Comparison of ENCODE assay signal across 16 cellular contexts in the genomic region with DNA sequence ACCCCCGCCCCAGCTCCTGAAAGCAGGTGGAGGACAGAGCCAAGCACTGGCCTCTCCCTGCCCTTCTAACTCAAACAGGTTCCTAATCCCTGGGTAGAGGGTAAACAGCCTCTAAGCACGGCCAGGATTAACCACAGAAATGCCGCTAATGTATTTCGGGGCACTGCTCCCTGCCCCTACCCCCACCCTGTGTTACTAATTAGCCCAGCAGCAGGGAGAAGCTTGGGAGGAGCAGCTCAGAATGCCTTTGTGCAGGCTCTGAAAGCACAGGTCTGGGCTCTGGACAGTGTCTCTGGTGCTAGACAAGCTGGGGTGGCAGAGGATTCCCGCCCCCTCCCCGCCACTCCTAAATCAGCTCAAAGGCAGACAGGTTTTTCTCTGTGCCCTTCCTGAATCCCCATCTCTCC. TPM values are rescaled to one million over a fixed set of nuclear protein-coding genes. Genes with fewer than 3 reads are reported as not detected.
DNase-seq lines count a peak whose midpoint lies in the region; ATAC-seq and TF ChIP-seq lines count a peak whose summit lies in the region.
"Had no signal": no experiment of that assay in that cellular context is flagged by ENCODE, and none has a peak within 500 bp of the region (broad histone marks: within the 10 kb centered on the region; RNA-seq: fewer than 3 reads in every experiment).

No MANE protein-coding gene starts in this region.

- CTCF ChIA-PET in activated naive CD4-positive, alpha-beta T cell treated with anti-CD3 and anti-CD28 coated beads, Interleukin-2, amount 10 ng/mL, durations not matched to agents 7 days and 5 days (lab: Charles Lee): interaction anchor here (1.0 to 1.2 kb wide), 2 partner anchors 39 to 103 kb away, joined by 3 read pairs; a partner anchor contains a TSS

- ATAC-seq in SK-N-SH treated with all-trans-retinoic acid at 6 μM for 48 hours: peak; percentile 52

- no peak overlapping the region for H3K27ac Mint-ChIP-seq in activated T-helper 2 cell treated with anti-CD3 and anti-CD28 coated beads, Interferon-gamma antibody, Interleukin-2, Interleukin-4, amounts not matched to agents 10 μg/mL and 5 μg/mL and 100 μg/mL, durations not matched to agents 14 hours and 24 hours and 36 hours
- no peak overlapping the region for H3K27ac Mint-ChIP-seq in activated naive CD4-positive, alpha-beta T cell treated with anti-CD3 and anti-CD28 coated beads, Interleukin-2, amount 10 ng/mL, durations not matched to agents 7 days and 5 days
- H3K27ac Mint-ChIP-seq: activated T-helper 1 cell treated with anti-CD3 and anti-CD28 coated beads, Interleukin-12 subunit alpha, Interleukin-12 subunit beta, Interleukin-2, Interleukin-4 antibody, amounts not matched to agents 30 ng/mL and 10 ng/mL and 1 ng/mL, durations not matched to agents 14 hours and 24 hours and 36 hours had no signal

- no peak for TF ChIP-seq CTCF in prostate gland (IDR thresholded peaks at IDR 0.05)

- H3K27ac ChIP-seq in mesodermal cell (ENCODE audit: low read depth, low read length, severe bottlenecking) (peak overlapping the region; percentile 69), prostate gland (no peak overlapping the region)
- H3K27ac ChIP-seq: parathyroid adenoma, SJCRH30, suprapubic skin had no signal

- intact Hi-C loops in activated T-helper 2 cell treated with anti-CD3 and anti-CD28 coated beads, Interferon-gamma antibody, Interleukin-2, Interleukin-4, amounts not matched to agents 10 μg/mL and 5 μg/mL and 100 μg/mL, durations not matched to agents 14 hours and 24 hours and 36 hours (cut with micrococcal nuclease): no loop called here
- intact Hi-C loops in prostate gland (cut with DNase I): no loop called here

- H3K4me1 ChIP-seq in mesodermal cell (ENCODE audit: control insufficient read depth, insufficient read depth, low read length, poor library complexity, severe bottlenecking): peaks cover 12% of the 10 kb centered on the region
- H3K4me1 ChIP-seq in prostate gland (replicated peaks): no peaks in the 10 kb centered on the region
- H3K4me1 ChIP-seq: parathyroid adenoma had no signal

- no peak for TF ChIP-seq POLR2A in prostate gland (IDR thresholded peaks at IDR 0.05)

- peaks cover 56% of the 10 kb centered on the region for H3K27me3 Mint-ChIP-seq in activated T-helper 2 cell treated with anti-CD3 and anti-CD28 coated beads, Interferon-gamma antibody, Interleukin-2, Interleukin-4, amounts not matched to agents 10 μg/mL and 5 μg/mL and 100 μg/mL, durations not matched to agents 14 hours and 24 hours and 36 hours (ENCODE audit: low read depth)
- H3K27me3 Mint-ChIP-seq in activated naive CD4-positive, alpha-beta T cell treated with anti-CD3 and anti-CD28 coated beads, Interleukin-2, amount 10 ng/mL, durations not matched to agents 7 days and 5 days: peaks cover 99% of the 10 kb centered on the region

- H3K4me1 Mint-ChIP-seq in activated T-helper 2 cell treated with anti-CD3 and anti-CD28 coated beads, Interferon-gamma antibody, Interleukin-2, Interleukin-4, amounts not matched to agents 10 μg/mL and 5 μg/mL and 100 μg/mL, durations not matched to agents 14 hours and 24 hours and 36 hours (ENCODE audit: low read depth): no peaks in the 10 kb centered on the region
- H3K4me1 Mint-ChIP-seq in activated naive CD4-positive, alpha-beta T cell treated with anti-CD3 and anti-CD28 coated beads, Interleukin-2, amount 10 ng/mL, durations not matched to agents 7 days and 5 days: no peaks in the 10 kb centered on the region

- no peak overlapping the region for H3K4me3 Mint-ChIP-seq in activated T-helper 2 cell treated with anti-CD3 and anti-CD28 coated beads, Interferon-gamma antibody, Interleukin-2, Interleukin-4, amounts not matched to agents 10 μg/mL and 5 μg/mL and 100 μg/mL, durations not matched to agents 14 hours and 24 hours and 36 hours (ENCODE audit: low read depth)
- no peak overlapping the region for H3K4me3 Mint-ChIP-seq in activated naive CD4-positive, alpha-beta T cell treated with anti-CD3 and anti-CD28 coated beads, Interleukin-2, amount 10 ng/mL, durations not matched to agents 7 days and 5 days
- H3K4me3 Mint-ChIP-seq: activated T-helper 1 cell treated with anti-CD3 and anti-CD28 coated beads, Interleukin-12 subunit alpha, Interleukin-12 subunit beta, Interleukin-2, Interleukin-4 antibody, amounts not matched to agents 30 ng/mL and 10 ng/mL and 1 ng/mL, durations not matched to agents 14 hours and 24 hours and 36 hours had no signal

- no peaks in the 10 kb centered on the region for H3K9me3 ChIP-seq in mesodermal cell (ENCODE audit: control insufficient read depth, low read length)
- no peaks in the 10 kb centered on the region for H3K9me3 ChIP-seq in prostate gland
- H3K9me3 ChIP-seq: SJCRH30, suprapubic skin had no signal

- H3K36me3 Mint-ChIP-seq in activated T-helper 2 cell treated with anti-CD3 and anti-CD28 coated beads, Interferon-gamma antibody, Interleukin-2, Interleukin-4, amounts not matched to agents 10 μg/mL and 5 μg/mL and 100 μg/mL, durations not matched to agents 14 hours and 24 hours and 36 hours (ENCODE audit: low read depth): no peaks in the 10 kb centered on the region
- H3K36me3 Mint-ChIP-seq in activated naive CD4-positive, alpha-beta T cell treated with anti-CD3 and anti-CD28 coated beads, Interleukin-2, amount 10 ng/mL, durations not matched to agents 7 days and 5 days: no peaks in the 10 kb centered on the region

- 20 to 24% methylated on average over 1 to 3 of the region's 6 CpGs for whole genome bisulfite sequencing in mesodermal cell (ENCODE audit: insufficient coverage in 2 of 2), 2 experiments
- WGBS in prostate gland: 35% methylated on average over 6 of the region's 6 CpGs

- no peaks in the 10 kb centered on the region for H3K27me3 ChIP-seq in prostate gland (replicated peaks; ENCODE audit: insufficient read depth)
- H3K27me3 ChIP-seq: suprapubic skin had no signal

- no peaks in the 10 kb centered on the region for H3K36me3 ChIP-seq in mesodermal cell (ENCODE audit: control insufficient read depth, insufficient read depth, low read length)
- H3K36me3 ChIP-seq in prostate gland: no peaks in the 10 kb centered on the region
- H3K36me3 ChIP-seq: SJCRH30, suprapubic skin had no signal

- H3K9me3 Mint-ChIP-seq in activated T-helper 2 cell treated with anti-CD3 and anti-CD28 coated beads, Interferon-gamma antibody, Interleukin-2, Interleukin-4, amounts not matched to agents 10 μg/mL and 5 μg/mL and 100 μg/mL, durations not matched to agents 14 hours and 24 hours and 36 hours: no peaks in the 10 kb centered on the region
- no peaks in the 10 kb centered on the region for H3K9me3 Mint-ChIP-seq in activated naive CD4-positive, alpha-beta T cell treated with anti-CD3 and anti-CD28 coated beads, Interleukin-2, amount 10 ng/mL, durations not matched to agents 7 days and 5 days
- H3K9me3 Mint-ChIP-seq: activated T-helper 1 cell treated with anti-CD3 and anti-CD28 coated beads, Interleukin-12 subunit alpha, Interleukin-12 subunit beta, Interleukin-2, Interleukin-4 antibody, amounts not matched to agents 30 ng/mL and 10 ng/mL and 1 ng/mL, durations not matched to agents 14 hours and 24 hours and 36 hours had no signal

- H3K4me3 ChIP-seq in mesodermal cell (ENCODE audit: extremely low read depth, insufficient read depth, low read length, poor library complexity, severe bottlenecking): no peak overlapping the region
- no peak overlapping the region for H3K4me3 ChIP-seq in prostate gland
- H3K4me3 ChIP-seq: SJCRH30, suprapubic skin had no signal

- DNase-seq in A172 (ENCODE audit: low spot score): peak; percentile 15
- DNase-seq in HT-29 (ENCODE audit: low spot score): peak; percentile 98
- no peak for DNase-seq in RKO (ENCODE audit: low spot score)
- DNase-seq in activated T-helper 2 cell treated with anti-CD3 and anti-CD28 coated beads, Interferon-gamma antibody, Interleukin-2, Interleukin-4, amounts not matched to agents 10 μg/mL and 5 μg/mL and 100 μg/mL, durations not matched to agents 14 hours and 24 hours and 36 hours (ENCODE audit: low spot score): no peak
- no peak for DNase-seq in prostate gland (ENCODE audit: low spot score)
- DNase-seq in activated naive CD4-positive, alpha-beta T cell treated with anti-CD3 and anti-CD28 coated beads, Interleukin-2, amount 10 ng/mL, durations not matched to agents 7 days and 5 days: no peak
- DNase-seq: activated CD4-positive, alpha-beta T cell treated with anti-CD3 and anti-CD28 coated beads, Interleukin-2, amount 50 U/mL, for 48 hours; amniotic stem cell; cerebellar nuclear complex; NCI-H2081 treated with DMSO at 0.1 percent for 48 hours had no signal

TF ChIP-seq in SK-N-SH treated with all-trans-retinoic acid at 6 μM for 48 hours, 23 proteins besides CTCF, POLR2A, EP300 and RAD21 (continues in another document):
- TF ChIP-seq ZNF70 (CRISPR knock-in tag; IDR thresholded peaks at IDR 0.05) (no peak), ZNF8 (CRISPR knock-in tag; IDR thresholded peaks at IDR 0.05) (no peak), RARB (CRISPR knock-in tag; IDR thresholded peaks at IDR 0.05) (no peak), GLIS3 (CRISPR knock-in tag; IDR thresholded peaks at IDR 0.05) (no peak), CSDC2 (CRISPR knock-in tag; IDR thresholded peaks at IDR 0.05) (no peak)
- TF ChIP-seq, protein P1, sequence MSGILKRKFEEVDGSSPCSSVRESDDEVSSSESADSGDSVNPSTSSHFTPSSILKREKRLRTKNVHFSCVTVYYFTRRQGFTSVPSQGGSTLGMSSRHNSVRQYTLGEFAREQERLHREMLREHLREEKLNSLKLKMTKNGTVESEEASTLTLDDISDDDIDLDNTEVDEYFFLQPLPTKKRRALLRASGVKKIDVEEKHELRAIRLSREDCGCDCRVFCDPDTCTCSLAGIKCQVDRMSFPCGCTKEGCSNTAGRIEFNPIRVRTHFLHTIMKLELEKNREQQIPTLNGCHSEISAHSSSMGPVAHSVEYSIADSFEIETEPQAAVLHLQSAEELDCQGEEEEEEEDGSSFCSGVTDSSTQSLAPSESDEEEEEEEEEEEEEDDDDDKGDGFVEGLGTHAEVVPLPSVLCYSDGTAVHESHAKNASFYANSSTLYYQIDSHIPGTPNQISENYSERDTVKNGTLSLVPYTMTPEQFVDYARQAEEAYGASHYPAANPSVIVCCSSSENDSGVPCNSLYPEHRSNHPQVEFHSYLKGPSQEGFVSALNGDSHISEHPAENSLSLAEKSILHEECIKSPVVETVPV (CRISPR knock-in tag; IDR thresholded peaks at IDR 0.05): no peak

RNA-seq across cellular contexts. Expression of a gene that starts 53.2 kb away (rescaled TPM):
- 27.2 and 37.8 TPM in 2 replicates for total RNA-seq in A172 (2014; rRNA removed; shearing (Covaris generic))
- 87.8 and 106 TPM in 2 replicates for total RNA-seq in HT-29 (2014; rRNA removed; shearing (Covaris generic))
- polyA plus RNA-seq in mesodermal cell (2013, experiment 1 of 2): 21.6 TPM
- 18.4 TPM for polyA plus RNA-seq in mesodermal cell (2013, experiment 2 of 2)
- 26.9 and 31.1 TPM in 2 replicates for total RNA-seq in activated T-helper 2 cell treated with anti-CD3 and anti-CD28 coated beads, Interferon-gamma antibody, Interleukin-2, Interleukin-4, amounts not matched to agents 10 μg/mL and 5 μg/mL and 100 μg/mL, durations not matched to agents 14 hours and 24 hours and 36 hours
- total RNA-seq in prostate gland: 10 to 100 TPM; 51.7 to 54.9 TPM

Comparison
In these comparisons a context has a peak if more than half of its experiments do, and no peak if none do; other contexts are left out.
1. DNase-seq: peak in A172 (single experiment) and HT-29 (single experiment); none in RKO (single experiment), activated T-helper 2 cell treated with anti-CD3 and anti-CD28 coated beads, Interferon-gamma antibody, Interleukin-2, Interleukin-4, amounts not matched to agents 10 μg/mL and 5 μg/mL and 100 μg/mL, durations not matched to agents 14 hours and 24 hours and 36 hours (single experiment), prostate gland (single experiment) and activated naive CD4-positive, alpha-beta T cell treated with anti-CD3 and anti-CD28 coated beads, Interleukin-2, amount 10 ng/mL, durations not matched to agents 7 days and 5 days (single experiment).